Comparison of ENCODE assay signal across 2 cellular contexts in the genomic region with DNA sequence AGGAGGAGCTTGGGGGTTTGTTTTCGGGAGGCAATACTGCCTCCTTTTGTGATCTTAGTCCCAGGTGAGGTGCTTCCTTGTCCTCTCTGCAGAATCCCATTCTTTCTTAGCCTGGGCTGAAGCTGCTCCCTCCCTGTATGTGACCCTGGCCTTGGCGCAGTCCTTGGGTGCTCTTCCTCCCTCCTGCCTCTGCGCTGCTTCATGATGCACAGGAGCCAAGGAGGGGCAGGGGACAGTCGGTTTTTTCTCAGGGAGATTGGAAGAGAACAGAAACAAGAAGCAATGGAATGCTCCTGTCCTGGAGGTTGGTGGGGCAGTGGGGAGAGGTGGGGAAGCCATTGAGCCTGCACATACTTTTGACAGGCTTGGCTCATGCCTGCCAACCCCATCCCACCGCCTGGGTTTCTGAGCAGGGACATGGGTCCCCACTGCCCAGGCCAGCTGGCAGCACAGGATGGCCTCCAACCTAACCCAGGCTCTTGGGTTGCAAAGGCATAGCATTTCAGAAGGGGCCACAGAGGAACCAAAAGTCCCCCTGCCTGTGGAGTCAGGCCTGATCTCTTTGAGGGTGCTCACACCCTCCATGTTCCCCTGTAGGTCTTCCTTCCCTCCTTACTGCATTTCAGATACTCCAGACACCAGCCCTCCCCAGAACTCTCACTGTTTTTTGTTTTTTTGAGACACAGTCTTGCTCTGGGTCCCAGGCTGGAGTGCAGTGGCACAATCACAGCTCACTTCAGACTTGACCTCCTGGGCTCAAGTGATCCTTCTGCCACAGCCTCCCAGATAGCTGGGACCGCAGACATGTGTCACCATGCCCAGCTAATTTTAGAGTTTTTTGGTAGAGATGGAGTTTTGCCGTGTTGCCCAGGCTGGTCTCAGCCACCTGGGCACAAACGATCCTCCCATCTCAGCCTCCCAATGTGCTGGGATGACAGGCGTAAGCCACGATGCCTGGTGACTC.
TF ChIP-seq lines count a peak whose summit lies in the region.

No MANE protein-coding gene starts in this region.

TF ChIP-seq in SK-N-SH, 30 proteins besides CTCF, POLR2A, EP300 and RAD21 (continued from another document):
- TF ChIP-seq, protein P1, sequence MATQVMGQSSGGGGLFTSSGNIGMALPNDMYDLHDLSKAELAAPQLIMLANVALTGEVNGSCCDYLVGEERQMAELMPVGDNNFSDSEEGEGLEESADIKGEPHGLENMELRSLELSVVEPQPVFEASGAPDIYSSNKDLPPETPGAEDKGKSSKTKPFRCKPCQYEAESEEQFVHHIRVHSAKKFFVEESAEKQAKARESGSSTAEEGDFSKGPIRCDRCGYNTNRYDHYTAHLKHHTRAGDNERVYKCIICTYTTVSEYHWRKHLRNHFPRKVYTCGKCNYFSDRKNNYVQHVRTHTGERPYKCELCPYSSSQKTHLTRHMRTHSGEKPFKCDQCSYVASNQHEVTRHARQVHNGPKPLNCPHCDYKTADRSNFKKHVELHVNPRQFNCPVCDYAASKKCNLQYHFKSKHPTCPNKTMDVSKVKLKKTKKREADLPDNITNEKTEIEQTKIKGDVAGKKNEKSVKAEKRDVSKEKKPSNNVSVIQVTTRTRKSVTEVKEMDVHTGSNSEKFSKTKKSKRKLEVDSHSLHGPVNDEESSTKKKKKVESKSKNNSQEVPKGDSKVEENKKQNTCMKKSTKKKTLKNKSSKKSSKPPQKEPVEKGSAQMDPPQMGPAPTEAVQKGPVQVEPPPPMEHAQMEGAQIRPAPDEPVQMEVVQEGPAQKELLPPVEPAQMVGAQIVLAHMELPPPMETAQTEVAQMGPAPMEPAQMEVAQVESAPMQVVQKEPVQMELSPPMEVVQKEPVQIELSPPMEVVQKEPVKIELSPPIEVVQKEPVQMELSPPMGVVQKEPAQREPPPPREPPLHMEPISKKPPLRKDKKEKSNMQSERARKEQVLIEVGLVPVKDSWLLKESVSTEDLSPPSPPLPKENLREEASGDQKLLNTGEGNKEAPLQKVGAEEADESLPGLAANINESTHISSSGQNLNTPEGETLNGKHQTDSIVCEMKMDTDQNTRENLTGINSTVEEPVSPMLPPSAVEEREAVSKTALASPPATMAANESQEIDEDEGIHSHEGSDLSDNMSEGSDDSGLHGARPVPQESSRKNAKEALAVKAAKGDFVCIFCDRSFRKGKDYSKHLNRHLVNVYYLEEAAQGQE (IDR thresholded peaks at IDR 0.05; ENCODE audit: low read depth, low read length), result no peak
- TF ChIP-seq NFIC (IDR thresholded peaks at IDR 0.05; ENCODE audit: borderline replicate concordance), result no peak
- no peak for TF ChIP-seq USF1 (IDR thresholded peaks at IDR 0.05; ENCODE audit: borderline replicate concordance, low read depth)
- no peak for TF ChIP-seq JUND (IDR thresholded peaks at IDR 0.05)
- TF ChIP-seq RCOR1 (IDR thresholded peaks at IDR 0.05; ENCODE audit: low read length), result no peak
- no peak for TF ChIP-seq SIN3A (IDR thresholded peaks at IDR 0.05; ENCODE audit: borderline replicate concordance, low read depth, low read length)
- TF ChIP-seq FOXJ3 (CRISPR knock-in tag; IDR thresholded peaks at IDR 0.05), result no peak
- no peak for TF ChIP-seq TCF12 (IDR thresholded peaks at IDR 0.05)
- no peak for TF ChIP-seq RXRA (IDR thresholded peaks at IDR 0.05; ENCODE audit: borderline replicate concordance, low read depth)
- TF ChIP-seq PBX3 (IDR thresholded peaks at IDR 0.05), result no peak
TF ChIP-seq in SK-N-SH: peak in this region for 0.

TF ChIP-seq in SK-N-SH treated with all-trans-retinoic acid at 6 μM for 48 hours, 23 proteins besides CTCF, POLR2A, EP300 and RAD21 (continued from another document):
- TF ChIP-seq TSHZ2 (CRISPR knock-in tag; IDR thresholded peaks at IDR 0.05) (no peak), CSDC2 (CRISPR knock-in tag; IDR thresholded peaks at IDR 0.05) (no peak), ARNTL (CRISPR knock-in tag; IDR thresholded peaks at IDR 0.05; ENCODE audit: borderline replicate concordance, low read depth) (no peak), ZFP3 (CRISPR knock-in tag; IDR thresholded peaks at IDR 0.05) (no peak), ZNF565 (CRISPR knock-in tag; conservative IDR thresholded peaks at IDR 0.05; ENCODE audit: low read depth) (no peak), ZC3H10 (CRISPR knock-in tag; IDR thresholded peaks at IDR 0.05) (no peak), ISL1 (CRISPR knock-in tag; IDR thresholded peaks at IDR 0.05) (no peak), ESRRG (CRISPR knock-in tag; IDR thresholded peaks at IDR 0.05) (no peak), PATZ1 (CRISPR knock-in tag; IDR thresholded peaks at IDR 0.05; ENCODE audit: borderline replicate concordance) (no peak)
- TF ChIP-seq, protein P2, sequence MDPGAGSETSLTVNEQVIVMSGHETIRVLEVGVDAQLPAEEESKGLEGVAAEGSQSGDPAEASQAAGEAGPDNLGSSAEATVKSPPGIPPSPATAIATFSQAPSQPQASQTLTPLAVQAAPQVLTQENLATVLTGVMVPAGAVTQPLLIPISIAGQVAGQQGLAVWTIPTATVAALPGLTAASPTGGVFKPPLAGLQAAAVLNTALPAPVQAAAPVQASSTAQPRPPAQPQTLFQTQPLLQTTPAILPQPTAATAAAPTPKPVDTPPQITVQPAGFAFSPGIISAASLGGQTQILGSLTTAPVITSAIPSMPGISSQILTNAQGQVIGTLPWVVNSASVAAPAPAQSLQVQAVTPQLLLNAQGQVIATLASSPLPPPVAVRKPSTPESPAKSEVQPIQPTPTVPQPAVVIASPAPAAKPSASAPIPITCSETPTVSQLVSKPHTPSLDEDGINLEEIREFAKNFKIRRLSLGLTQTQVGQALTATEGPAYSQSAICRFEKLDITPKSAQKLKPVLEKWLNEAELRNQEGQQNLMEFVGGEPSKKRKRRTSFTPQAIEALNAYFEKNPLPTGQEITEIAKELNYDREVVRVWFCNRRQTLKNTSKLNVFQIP (CRISPR knock-in tag; IDR thresholded peaks at IDR 0.05; ENCODE audit: borderline replicate concordance, low read depth), result no peak
- TF ChIP-seq, protein P3, sequence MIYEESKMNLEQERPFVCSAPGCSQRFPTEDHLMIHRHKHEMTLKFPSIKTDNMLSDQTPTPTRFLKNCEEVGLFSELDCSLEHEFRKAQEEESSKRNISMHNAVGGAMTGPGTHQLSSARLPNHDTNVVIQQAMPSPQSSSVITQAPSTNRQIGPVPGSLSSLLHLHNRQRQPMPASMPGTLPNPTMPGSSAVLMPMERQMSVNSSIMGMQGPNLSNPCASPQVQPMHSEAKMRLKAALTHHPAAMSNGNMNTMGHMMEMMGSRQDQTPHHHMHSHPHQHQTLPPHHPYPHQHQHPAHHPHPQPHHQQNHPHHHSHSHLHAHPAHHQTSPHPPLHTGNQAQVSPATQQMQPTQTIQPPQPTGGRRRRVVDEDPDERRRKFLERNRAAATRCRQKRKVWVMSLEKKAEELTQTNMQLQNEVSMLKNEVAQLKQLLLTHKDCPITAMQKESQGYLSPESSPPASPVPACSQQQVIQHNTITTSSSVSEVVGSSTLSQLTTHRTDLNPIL (CRISPR knock-in tag; IDR thresholded peaks at IDR 0.05; ENCODE audit: low read depth), result no peak
